8 cellular contexts compared by ENCODE assay signal in the genomic region with DNA sequence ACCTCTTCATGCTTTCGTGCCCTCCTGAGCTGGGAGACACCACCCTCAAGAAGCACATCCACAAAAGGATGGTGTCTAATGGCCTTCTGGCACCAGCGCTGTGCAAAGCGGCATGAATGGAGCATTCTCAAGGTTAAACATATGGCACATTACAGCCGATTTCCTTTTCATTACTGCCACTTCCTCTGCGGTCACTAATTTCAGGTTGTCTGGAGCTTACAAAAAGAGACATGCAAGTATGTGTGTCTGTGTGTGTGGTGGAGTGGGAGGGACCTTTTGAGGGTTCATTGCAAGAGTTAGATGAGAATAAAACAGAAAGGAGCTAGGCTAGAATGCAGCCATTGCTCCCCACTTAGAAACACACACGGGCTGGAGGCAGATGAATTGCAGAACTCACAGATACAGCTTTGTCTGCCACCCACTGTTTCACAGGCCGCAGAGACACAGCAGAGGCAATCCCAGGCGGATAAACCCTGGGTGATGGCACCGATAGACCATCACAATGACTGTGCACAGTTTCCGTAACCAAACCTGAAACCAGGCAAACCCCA.
DNase-seq lines count a peak whose midpoint lies in the region; ATAC-seq and TF ChIP-seq lines count a peak whose summit lies in the region.

No MANE protein-coding gene starts in this region.

- H4K20me1 ChIP-seq in OCI-LY1 (ENCODE audit: insufficient read depth, low read length), result no peaks in the 10 kb centered on the region

- peak overlapping the region; percentile 55 for H3K9ac ChIP-seq in OCI-LY1 (ENCODE audit: low read length)

- H3K36me3 ChIP-seq in left ventricle myocardium inferior (no peaks in the 10 kb centered on the region), OCI-LY1 (ENCODE audit: insufficient read depth, low read length) (no peaks in the 10 kb centered on the region), BE2C (no peaks in the 10 kb centered on the region)

- no peaks in the 10 kb centered on the region for H3K9me2 ChIP-seq in OCI-LY1 (ENCODE audit: low read depth, low read length)

- H3K4me3 ChIP-seq in left ventricle myocardium inferior, result no peak overlapping the region
- H3K4me3 ChIP-seq in OCI-LY1 (ENCODE audit: low read depth, low read length, poor library complexity, severe bottlenecking), result peak overlapping the region; percentile 40
- no peak overlapping the region for H3K4me3 ChIP-seq in BE2C (ENCODE audit: low read depth, low read length)

- intact Hi-C loops in left ventricle myocardium superior (cut with micrococcal nuclease) (no loop called here), left ventricle myocardium inferior (cut with micrococcal nuclease) (no loop called here)

- peak overlapping the region in 2 of 3 experiments; percentile 16 to 40 for H3K4me3 Mint-ChIP-seq in nephron

- H3K9me3 Mint-ChIP-seq in nephron, result peaks cover 2% of the 10 kb centered on the region

- no peaks in the 10 kb centered on the region for H3K79me2 ChIP-seq in OCI-LY1 (ENCODE audit: insufficient read depth, low read length)

- H3F3A ChIP-seq in OCI-LY1 (ENCODE audit: insufficient read depth, low read length), result no peaks in the 10 kb centered on the region

- H3K9me3 ChIP-seq in left ventricle myocardium inferior (replicated peaks) (peaks cover 13% of the 10 kb centered on the region), OCI-LY1 (ENCODE audit: low read length) (no peaks in the 10 kb centered on the region), BE2C (no peaks in the 10 kb centered on the region)

- peaks cover 58% of the 10 kb centered on the region for H3K4me1 Mint-ChIP-seq in nephron

- H3K4me1 ChIP-seq in left ventricle myocardium inferior (peaks cover 12% of the 10 kb centered on the region), OCI-LY1 (ENCODE audit: insufficient read depth, low read length, severe bottlenecking) (peaks cover 47% of the 10 kb centered on the region), BE2C (peaks cover 2% of the 10 kb centered on the region; the same call in 1 of the 2 replicates)

- peak overlapping the region; percentile 75 for H3K4me2 ChIP-seq in OCI-LY1 (ENCODE audit: low read length)

- ATAC-seq in left ventricle myocardium superior, result peak; percentile 14
- ATAC-seq in HG03095 (IDR thresholded peaks at IDR 0.05; ENCODE audit: unreplicated experiment), result peak; percentile 67

- H3K27me3 ChIP-seq in left ventricle myocardium inferior (ENCODE audit: low read depth), result no peaks in the 10 kb centered on the region
- H3K27me3 ChIP-seq in OCI-LY1 (ENCODE audit: insufficient read depth, low read length), result no peaks in the 10 kb centered on the region
- no peaks in the 10 kb centered on the region for H3K27me3 ChIP-seq in BE2C

- H3K36me3 Mint-ChIP-seq in nephron (ENCODE audit: low read depth), result no peaks in the 10 kb centered on the region

- TF ChIP-seq CTCF in left ventricle myocardium inferior (IDR thresholded peaks at IDR 0.05; ENCODE audit: borderline replicate concordance), result no peak
- TF ChIP-seq CTCF in OCI-LY1 (IDR thresholded peaks at IDR 0.05; ENCODE audit: low read length), result no peak
- no peak for TF ChIP-seq CTCF in nephron (IDR thresholded peaks at IDR 0.05; ENCODE audit: unreplicated experiment in 3 of 3)
- TF ChIP-seq CTCF in BE2C (IDR thresholded peaks at IDR 0.05; ENCODE audit: low read depth, low read length), result no peak

- peak overlapping the region; percentile 59 to 85 (median 77) for H3K27ac Mint-ChIP-seq in nephron

- H3K27ac ChIP-seq in left ventricle myocardium inferior (replicated peaks) (no peak overlapping the region), OCI-LY1 (ENCODE audit: low read depth, low read length, poor library complexity, severe bottlenecking) (peak overlapping the region; percentile 84)

- no peaks in the 10 kb centered on the region for H3K27me3 Mint-ChIP-seq in nephron (ENCODE audit: low read depth)

- H2AFZ ChIP-seq in OCI-LY1 (ENCODE audit: low read length), result no peak overlapping the region

- DNase-seq in left ventricle myocardium superior, result no peak
- DNase-seq in left ventricle myocardium inferior, result no peak
- DNase-seq in activated gamma-delta T cell treated with anti-CD3 and anti-CD28 coated beads, Interleukin-2, amount 50 U/mL, for 16 hours (ENCODE audit: low read depth), result peak; percentile 4
- DNase-seq in BE2C, result no peak
- DNase-seq in COLO668 (lab: John Stamatoyannopoulos, UW; ENCODE audit: unreplicated experiment), result no peak
